Comparison of ENCODE assay signal across 1 cellular context in the genomic region with DNA sequence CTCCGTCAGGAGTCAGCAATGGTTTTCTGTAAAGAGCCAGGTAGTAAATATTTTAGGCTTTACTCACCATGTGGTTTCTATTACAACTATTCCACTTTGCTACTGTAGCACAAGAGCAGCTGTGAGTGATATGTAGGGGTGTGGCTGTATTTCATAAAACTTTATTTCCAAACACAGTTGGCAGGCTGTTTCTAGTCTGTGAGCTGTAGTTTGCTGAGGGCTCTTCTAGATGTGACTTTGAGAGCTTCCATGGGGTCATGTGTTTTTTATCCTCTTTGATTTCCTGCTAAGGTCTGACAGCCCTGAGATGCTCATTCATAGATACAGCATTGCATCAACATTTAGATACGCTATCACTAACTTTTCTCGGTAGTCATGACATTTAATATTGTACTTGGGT.
TF ChIP-seq lines count a peak whose summit lies in the region.

No MANE protein-coding gene starts in this region.

TF ChIP-seq in SK-N-SH treated with all-trans-retinoic acid at 6 μM for 48 hours, 23 proteins besides CTCF, POLR2A, EP300 and RAD21 (continued from another document):
- TF ChIP-seq, protein P1, sequence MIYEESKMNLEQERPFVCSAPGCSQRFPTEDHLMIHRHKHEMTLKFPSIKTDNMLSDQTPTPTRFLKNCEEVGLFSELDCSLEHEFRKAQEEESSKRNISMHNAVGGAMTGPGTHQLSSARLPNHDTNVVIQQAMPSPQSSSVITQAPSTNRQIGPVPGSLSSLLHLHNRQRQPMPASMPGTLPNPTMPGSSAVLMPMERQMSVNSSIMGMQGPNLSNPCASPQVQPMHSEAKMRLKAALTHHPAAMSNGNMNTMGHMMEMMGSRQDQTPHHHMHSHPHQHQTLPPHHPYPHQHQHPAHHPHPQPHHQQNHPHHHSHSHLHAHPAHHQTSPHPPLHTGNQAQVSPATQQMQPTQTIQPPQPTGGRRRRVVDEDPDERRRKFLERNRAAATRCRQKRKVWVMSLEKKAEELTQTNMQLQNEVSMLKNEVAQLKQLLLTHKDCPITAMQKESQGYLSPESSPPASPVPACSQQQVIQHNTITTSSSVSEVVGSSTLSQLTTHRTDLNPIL (CRISPR knock-in tag; IDR thresholded peaks at IDR 0.05; ENCODE audit: low read depth) = peak; percentile 94
- TF ChIP-seq ZNF565 (CRISPR knock-in tag; conservative IDR thresholded peaks at IDR 0.05; ENCODE audit: low read depth) (peak; percentile 47; the same call in 1 of the 2 replicates), RARB (CRISPR knock-in tag; IDR thresholded peaks at IDR 0.05) (no peak), TOX (CRISPR knock-in tag; IDR thresholded peaks at IDR 0.05; ENCODE audit: borderline replicate concordance) (no peak), ZC3H10 (CRISPR knock-in tag; IDR thresholded peaks at IDR 0.05) (no peak)
